ENCODE assay signal across 25 cellular contexts in genomic region chr1:16983649-16984048, GRCh38. TPM values are rescaled to one million over a fixed set of nuclear protein-coding genes. Genes with fewer than 3 reads are reported as not detected.
A peak's percentile ranks its signal among the peaks of the same experiment; 100 is the strongest.
DNase-seq lines count a peak whose midpoint lies in the region; ATAC-seq and TF ChIP-seq lines count a peak whose summit lies in the region.
"Had no signal": no experiment of that assay in that cellular context is flagged by ENCODE, and none has a peak within 500 bp of the region (broad histone marks: within the 10 kb centered on the region; RNA-seq: fewer than 3 reads in every experiment).

No MANE protein-coding gene starts in this region.

- H2AFZ ChIP-seq in neural progenitor cell (replicated peaks), result no peak overlapping the region

- TF ChIP-seq CTCF in RWPE2 (IDR thresholded peaks at IDR 0.05; ENCODE audit: poor library complexity, severe bottlenecking) (no peak), neural progenitor cell (IDR thresholded peaks at IDR 0.05) (no peak)

- no peaks in the 10 kb centered on the region for H3K9me3 ChIP-seq in RWPE2 (ENCODE audit: severe bottlenecking)
- H3K9me3 ChIP-seq in neural progenitor cell (ENCODE audit: low read depth), result no peaks in the 10 kb centered on the region
- H3K9me3 ChIP-seq: A549; BLaER1 treated with 17β-estradiol and CSF1 and Interleukin-3, amounts not matched to agents 10 nM and 100 nM; HAP-1 had no signal

- no peak for ATAC-seq in RWPE2 (ENCODE audit: low read depth)
- ATAC-seq: A549, GM23338, Panc1 had no signal

- H3K4me1 Mint-ChIP-seq in neural progenitor cell, result peaks cover 26% of the 10 kb centered on the region
- H3K4me1 Mint-ChIP-seq in T-helper 2 cell treated with Interferon-gamma antibody and Interleukin-4, amounts not matched to agents 5 μg/mL and 100 μg/mL, for 36 hours (ENCODE audit: low read depth), result peaks cover 3% of the 10 kb centered on the region

- peak overlapping the region; percentile 38 for H3K4me2 ChIP-seq in neural progenitor cell
- H3K4me2 ChIP-seq: A549; BLaER1 treated with 17β-estradiol and CSF1 and Interleukin-3, amounts not matched to agents 10 nM and 100 nM; GM23338 had no signal

- peak overlapping the region; percentile 34 for H3K4me3 Mint-ChIP-seq in neural progenitor cell
- H3K4me3 Mint-ChIP-seq in T-helper 2 cell treated with Interferon-gamma antibody and Interleukin-4, amounts not matched to agents 5 μg/mL and 100 μg/mL, for 36 hours, result no peak overlapping the region
- H3K4me3 Mint-ChIP-seq: CD4-positive, alpha-beta T cell; GM23338; HFFc6 had no signal

- H3K36me3 Mint-ChIP-seq in neural progenitor cell, result peaks cover 3% of the 10 kb centered on the region
- H3K36me3 Mint-ChIP-seq in T-helper 2 cell treated with Interferon-gamma antibody and Interleukin-4, amounts not matched to agents 5 μg/mL and 100 μg/mL, for 36 hours (ENCODE audit: low read depth), result peaks cover 5% of the 10 kb centered on the region

- H3K36me3 ChIP-seq in H7 (replicated peaks; ENCODE audit: control insufficient read depth, insufficient read depth, low read length), result peaks cover 2% of the 10 kb centered on the region; the same call in 1 of the 2 replicates
- no peaks in the 10 kb centered on the region; the same call in 1 of the 2 replicates for H3K36me3 ChIP-seq in RWPE2 (ENCODE audit: low read depth)
- H3K36me3 ChIP-seq in neural progenitor cell, result no peaks in the 10 kb centered on the region
- H3K36me3 ChIP-seq: HAP-1 had no signal

- peaks cover 13% of the 10 kb centered on the region for H4K20me1 ChIP-seq in neural progenitor cell (ENCODE audit: low read depth)

- DNase-seq in H7 (peak; percentile 58), RWPE2 (ENCODE audit: low spot score) (no peak), left kidney (ENCODE audit: low read depth, low spot score) (peak; percentile 78), neural progenitor cell (ENCODE audit: low spot score) (no peak), EL (no peak)
- no peak for DNase-seq in activated CD8-positive, alpha-beta memory T cell treated with anti-CD3 and anti-CD28 coated beads, Interleukin-2, amount 50 U/mL, for 4 hours
- no peak for DNase-seq in T-helper 2 cell treated with Interferon-gamma antibody and Interleukin-4, amounts not matched to agents 5 μg/mL and 100 μg/mL, for 36 hours (ENCODE audit: low spot score)
- no peak for DNase-seq in activated CD4-positive, alpha-beta T cell treated with anti-CD3 and anti-CD28 coated beads for 4 hours
- DNase-seq: AML-193; CD4-positive, alpha-beta T cell; DMS53; HFFc6; Karpas-422; NCI-H1105; NCI-H146; NCI-H1930; NCI-H2227 treated with DMSO at 0.1 percent for 48 hours; NCI-H526 treated with DMSO at 0.1 percent for 48 hours; SIG-M5 had no signal

- no peak overlapping the region for H3K9ac ChIP-seq in neural progenitor cell

- H3K27ac Mint-ChIP-seq in neural progenitor cell, result peak overlapping the region; percentile 67
- H3K27ac Mint-ChIP-seq in T-helper 2 cell treated with Interferon-gamma antibody and Interleukin-4, amounts not matched to agents 5 μg/mL and 100 μg/mL, for 36 hours, result no peak overlapping the region
- H3K27ac Mint-ChIP-seq: CD4-positive, alpha-beta T cell; GM23338 had no signal

- H3K79me2 ChIP-seq in neural progenitor cell (ENCODE audit: low read depth), result peaks cover 18% of the 10 kb centered on the region

- H3K27me3 ChIP-seq in H7 (ENCODE audit: control insufficient read depth, insufficient read depth, low read length) (no peaks in the 10 kb centered on the region), RWPE2 (ENCODE audit: insufficient read depth, poor library complexity, severe bottlenecking) (no peaks in the 10 kb centered on the region), neural progenitor cell (no peaks in the 10 kb centered on the region)

- no peaks in the 10 kb centered on the region for H3K9me3 Mint-ChIP-seq in neural progenitor cell
- no peaks in the 10 kb centered on the region for H3K9me3 Mint-ChIP-seq in T-helper 2 cell treated with Interferon-gamma antibody and Interleukin-4, amounts not matched to agents 5 μg/mL and 100 μg/mL, for 36 hours
- H3K9me3 Mint-ChIP-seq: CD4-positive, alpha-beta T cell; GM23338; HFFc6 had no signal

- peaks cover 6% of the 10 kb centered on the region for H3K27me3 Mint-ChIP-seq in neural progenitor cell (ENCODE audit: insufficient read depth, low read depth)
- peaks cover 31% of the 10 kb centered on the region for H3K27me3 Mint-ChIP-seq in T-helper 2 cell treated with Interferon-gamma antibody and Interleukin-4, amounts not matched to agents 5 μg/mL and 100 μg/mL, for 36 hours (ENCODE audit: low read depth)

- peak overlapping the region; percentile 42 for H3K27ac ChIP-seq in RWPE2 (ENCODE audit: poor library complexity, severe bottlenecking)
- H3K27ac ChIP-seq in neural progenitor cell, result no peak overlapping the region
- H3K27ac ChIP-seq: BLaER1 treated with 17β-estradiol and CSF1 and Interleukin-3, amounts not matched to agents 10 nM and 100 nM; SK-N-MC had no signal

- H3F3A ChIP-seq in neural progenitor cell (ENCODE audit: low read depth), result peaks cover 19% of the 10 kb centered on the region

- peaks cover 13% of the 10 kb centered on the region for H3K4me1 ChIP-seq in RWPE2 (ENCODE audit: insufficient read depth, poor library complexity, severe bottlenecking)
- peaks cover 18% of the 10 kb centered on the region for H3K4me1 ChIP-seq in neural progenitor cell
- H3K4me1 ChIP-seq: HAP-1 had no signal

- no peak overlapping the region for H3K4me3 ChIP-seq in H7 (ENCODE audit: insufficient read depth, low read depth, low read length)
- H3K4me3 ChIP-seq in RWPE2 (ENCODE audit: severe bottlenecking), result no peak overlapping the region
- H3K4me3 ChIP-seq in neural progenitor cell, result no peak overlapping the region
- H3K4me3 ChIP-seq: A549; BLaER1 treated with 17β-estradiol and CSF1 and Interleukin-3, amounts not matched to agents 10 nM and 100 nM; GM23338; HAP-1; SK-N-MC had no signal

RNA-seq across cellular contexts. Expression of gene MFAP2, which starts 3.2 kb away (rescaled TPM):
- total RNA-seq in H7 (2014; rRNA removed; shearing (Covaris generic)), result 176 and 202 TPM in 2 replicates
- 68.8 and 160 TPM in 2 replicates for total RNA-seq in neural progenitor cell (ENCODE audit: low replicate concordance)
- total RNA-seq: CD4-positive, alpha-beta T cell had no signal

RNA-seq across cellular contexts. Expression of gene ATP13A2, which starts 28.1 kb away (rescaled TPM):
- 128 and 162 TPM in 2 replicates for total RNA-seq in H7 (2014; rRNA removed; shearing (Covaris generic))
- 18.8 and 46.6 TPM in 2 replicates for total RNA-seq in neural progenitor cell (ENCODE audit: low replicate concordance)

Comparison
In these comparisons a context has a peak if more than half of its experiments do, and no peak if none do; other contexts are left out.
1. DNase-seq: peak in H7 (single experiment) and left kidney (single experiment); none in RWPE2 (single experiment), neural progenitor cell (single experiment), activated CD8-positive, alpha-beta memory T cell treated with anti-CD3 and anti-CD28 coated beads, Interleukin-2, amount 50 U/mL, for 4 hours (single experiment), T-helper 2 cell treated with Interferon-gamma antibody and Interleukin-4, amounts not matched to agents 5 μg/mL and 100 μg/mL, for 36 hours (single experiment), EL (single experiment) and activated CD4-positive, alpha-beta T cell treated with anti-CD3 and anti-CD28 coated beads for 4 hours (0 of 2).